19 cellular contexts compared by ENCODE assay signal in the genomic region with DNA sequence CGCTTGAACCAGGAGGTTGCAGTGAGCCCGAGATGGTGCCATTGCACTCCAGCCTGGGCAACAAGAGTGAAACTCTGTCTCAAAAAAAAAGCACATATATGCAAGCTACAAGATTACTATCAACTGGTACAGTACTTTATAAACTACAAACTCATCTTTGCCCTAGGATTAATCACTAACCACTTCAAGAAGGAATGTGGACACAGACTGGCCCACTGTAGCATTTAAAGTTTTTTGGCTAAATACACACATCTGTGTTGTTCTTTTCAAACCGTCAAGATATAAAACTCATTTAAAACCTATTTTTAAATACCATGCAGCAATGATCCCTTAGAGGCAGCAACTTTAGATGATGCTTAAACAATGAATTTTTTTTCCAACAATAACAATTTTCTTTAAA.
DNase-seq lines count a peak whose midpoint lies in the region; ATAC-seq and TF ChIP-seq lines count a peak whose summit lies in the region.
"Had no signal": no experiment of that assay in that cellular context is flagged by ENCODE, and none has a peak within 500 bp of the region (broad histone marks: within the 10 kb centered on the region; RNA-seq: fewer than 3 reads in every experiment).

No MANE protein-coding gene starts in this region.

- ATAC-seq in GM23338 (no peak), RWPE2 (ENCODE audit: low read depth) (no peak), HG03175 (IDR thresholded peaks at IDR 0.05; ENCODE audit: unreplicated experiment) (no peak)

- H3K9me3 Mint-ChIP-seq in GM23338 (no peaks in the 10 kb centered on the region), immature natural killer cell (peaks cover 0 to 2% (median 0%) of the 10 kb centered on the region in 6 donors)
- H3K9me3 Mint-ChIP-seq: T-helper 1 cell treated with Interleukin-12 subunit alpha and Interleukin-12 subunit beta and Interleukin-4 antibody, amounts not matched to agents 30 μg/mL and 1 μg/mL, for 36 hours had no signal

- H3K4me1 ChIP-seq in GM23338 (ENCODE audit: insufficient read depth) (no peaks in the 10 kb centered on the region), RWPE2 (ENCODE audit: insufficient read depth, poor library complexity, severe bottlenecking) (peaks cover 18% of the 10 kb centered on the region)

- H3K4me3 ChIP-seq in AG10803 (ENCODE audit: low read length): no peak overlapping the region
- no peak overlapping the region for H3K4me3 ChIP-seq in GM23338
- H3K4me3 ChIP-seq in RWPE2 (ENCODE audit: severe bottlenecking): no peak overlapping the region
- H3K4me3 ChIP-seq: K562 had no signal

- no peaks in the 10 kb centered on the region for H3K27me3 Mint-ChIP-seq in GM23338 (ENCODE audit: insufficient read depth, low read depth, poor library complexity)
- no peaks in the 10 kb centered on the region for H3K27me3 Mint-ChIP-seq in immature natural killer cell (ENCODE audit: low read depth in 3 of 3)
- H3K27me3 Mint-ChIP-seq: B cell; CD4-positive, alpha-beta T cell had no signal

- no peak overlapping the region for H2AFZ ChIP-seq in GM23338

- no peaks in the 10 kb centered on the region for H3K9me3 ChIP-seq in RWPE2 (ENCODE audit: severe bottlenecking)

- in situ Hi-C loops in GM13976 (cut with MboI; ENCODE audit: low sequenced_read_pairs, unreplicated experiment): no loop called here

- no peaks in the 10 kb centered on the region for H3K79me2 ChIP-seq in GM23338 (replicated peaks; ENCODE audit: insufficient read depth)

- H3K27ac Mint-ChIP-seq in GM23338: peak overlapping the region; percentile 40; the same call in 1 of the 2 replicates
- H3K27ac Mint-ChIP-seq in immature natural killer cell: no peak overlapping the region
- H3K27ac Mint-ChIP-seq: B cell; CD4-positive, alpha-beta T cell; T-helper 1 cell treated with Interleukin-12 subunit alpha and Interleukin-12 subunit beta and Interleukin-4 antibody, amounts not matched to agents 30 μg/mL and 1 μg/mL, for 36 hours had no signal

- H3K4me2 ChIP-seq in GM23338: no peak overlapping the region

- H3K36me3 Mint-ChIP-seq in GM23338 (ENCODE audit: low read depth): no peaks in the 10 kb centered on the region
- peaks cover 0 to 4% (median 0%) of the 10 kb centered on the region in 3 donors for H3K36me3 Mint-ChIP-seq in immature natural killer cell

- H3K9me2 ChIP-seq in GM23338 (ENCODE audit: insufficient read depth): no peaks in the 10 kb centered on the region

- no peaks in the 10 kb centered on the region for H3K4me1 Mint-ChIP-seq in GM23338
- no peaks in the 10 kb centered on the region for H3K4me1 Mint-ChIP-seq in immature natural killer cell

- H3K27me3 ChIP-seq in GM23338 (ENCODE audit: insufficient read depth) (no peaks in the 10 kb centered on the region), RWPE2 (ENCODE audit: insufficient read depth, poor library complexity, severe bottlenecking) (no peaks in the 10 kb centered on the region)

- DNase-seq in AG10803 (ENCODE audit: low read depth) (peak; percentile 9), GM23338 (ENCODE audit: low spot score) (no peak), RWPE2 (ENCODE audit: low spot score) (no peak), fibroblast of peridontal ligament (ENCODE audit: extremely low read depth) (peak; percentile 37), GM13976 (ENCODE audit: low spot score) (no peak), immature natural killer cell (no peak), RKO (ENCODE audit: low spot score) (no peak)
- DNase-seq: CD4-positive, alpha-beta T cell; GF-D8; H7; NCI-H1048; NCI-H510A; NCI-H774; SHP77 had no signal

- H3K36me3 ChIP-seq in GM23338 (ENCODE audit: insufficient read depth): no peaks in the 10 kb centered on the region
- no peaks in the 10 kb centered on the region for H3K36me3 ChIP-seq in RWPE2 (ENCODE audit: low read depth)

- H3K4me3 Mint-ChIP-seq in GM23338 (no peak overlapping the region), immature natural killer cell (no peak overlapping the region)
- H3K4me3 Mint-ChIP-seq: B cell; CD4-positive, alpha-beta T cell; T-helper 1 cell treated with Interleukin-12 subunit alpha and Interleukin-12 subunit beta and Interleukin-4 antibody, amounts not matched to agents 30 μg/mL and 1 μg/mL, for 36 hours had no signal

- TF ChIP-seq CTCF in AG10803 (conservative IDR thresholded peaks at IDR 0.05; ENCODE audit: low read length) (no peak), GM23338 (conservative IDR thresholded peaks at IDR 0.05; ENCODE audit: low read depth in 2 of 2) (no peak), RWPE2 (IDR thresholded peaks at IDR 0.05; ENCODE audit: poor library complexity, severe bottlenecking) (no peak), GM13976 (IDR thresholded peaks at IDR 0.05; ENCODE audit: borderline replicate concordance, control extremely low read depth, extremely low read depth, insufficient read depth, missing control alignments) (no peak)

- no peaks in the 10 kb centered on the region for H3F3A ChIP-seq in GM23338 (replicated peaks; ENCODE audit: low read depth)

- H3K27ac ChIP-seq in GM23338 (ENCODE audit: low read depth): no peak overlapping the region
- H3K27ac ChIP-seq in RWPE2 (ENCODE audit: poor library complexity, severe bottlenecking): peak overlapping the region; percentile 41
- H3K27ac ChIP-seq: HL-60 had no signal

- no peaks in the 10 kb centered on the region for H4K20me1 ChIP-seq in GM23338 (replicated peaks; ENCODE audit: insufficient read depth)

TF ChIP-seq in GM23338, 12 proteins besides CTCF, POLR2A, EP300 and RAD21:
- TF ChIP-seq EZH2 (IDR thresholded peaks at IDR 0.05; ENCODE audit: low read depth, unreplicated experiment) (no peak), NANOG (IDR thresholded peaks at IDR 0.05; ENCODE audit: borderline replicate concordance) (no peak), POLR2AphosphoS5 (IDR thresholded peaks at IDR 0.05; ENCODE audit: low read depth) (no peak), ZNF331 (CRISPR knock-in tag; IDR thresholded peaks at IDR 0.05; ENCODE audit: low read depth) (no peak)
- TF ChIP-seq, protein P1, sequence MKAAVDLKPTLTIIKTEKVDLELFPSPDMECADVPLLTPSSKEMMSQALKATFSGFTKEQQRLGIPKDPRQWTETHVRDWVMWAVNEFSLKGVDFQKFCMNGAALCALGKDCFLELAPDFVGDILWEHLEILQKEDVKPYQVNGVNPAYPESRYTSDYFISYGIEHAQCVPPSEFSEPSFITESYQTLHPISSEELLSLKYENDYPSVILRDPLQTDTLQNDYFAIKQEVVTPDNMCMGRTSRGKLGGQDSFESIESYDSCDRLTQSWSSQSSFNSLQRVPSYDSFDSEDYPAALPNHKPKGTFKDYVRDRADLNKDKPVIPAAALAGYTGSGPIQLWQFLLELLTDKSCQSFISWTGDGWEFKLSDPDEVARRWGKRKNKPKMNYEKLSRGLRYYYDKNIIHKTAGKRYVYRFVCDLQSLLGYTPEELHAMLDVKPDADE (IDR thresholded peaks at IDR 0.05): no peak

Comparison
In these comparisons a context has a peak if more than half of its experiments do, and no peak if none do; other contexts are left out.
1. DNase-seq: peak in AG10803 (single experiment) and fibroblast of peridontal ligament (single experiment); none in GM23338 (single experiment), RWPE2 (single experiment), GM13976 (single experiment), immature natural killer cell (0 of 3) and RKO (single experiment).